ENCODE assay signal across 1 cellular context in the genomic region with DNA sequence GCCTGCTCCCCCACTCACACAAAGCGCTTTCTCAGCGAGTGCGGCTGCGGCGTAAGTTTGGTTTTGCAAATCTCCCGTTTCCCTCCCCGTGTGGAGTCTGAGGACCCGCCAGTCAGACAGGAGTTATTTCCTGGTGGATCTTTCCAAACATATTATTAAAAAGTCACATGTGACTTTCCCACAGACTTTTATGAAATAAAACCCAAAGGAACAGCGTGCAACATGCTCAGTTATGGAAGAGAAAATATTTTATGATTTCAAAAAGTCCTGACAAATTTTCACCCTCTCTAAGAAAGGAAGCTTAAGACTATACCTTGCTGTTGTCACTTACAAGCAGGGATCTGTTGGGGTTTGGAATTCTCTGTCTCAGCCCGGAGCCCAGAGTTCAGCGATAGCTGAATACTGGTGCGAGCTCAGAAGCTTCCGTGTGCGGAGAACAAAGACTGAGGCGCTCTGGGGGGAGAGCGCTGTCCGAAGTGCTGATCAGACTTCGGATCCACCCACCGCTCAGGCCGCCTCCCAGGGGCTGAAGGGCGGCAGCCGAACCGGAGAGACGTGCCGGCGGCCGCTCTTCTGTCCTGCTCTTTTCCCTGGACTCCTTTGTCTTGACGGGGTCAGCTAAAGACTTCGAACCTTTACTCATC.
TF ChIP-seq lines count a peak whose summit lies in the region.

No MANE protein-coding gene starts in this region.

TF ChIP-seq in H1, 55 proteins besides CTCF, POLR2A, EP300 and RAD21 (continued from another document):
- TF ChIP-seq TCF12 (IDR thresholded peaks at IDR 0.05; ENCODE audit: low read depth, low read length), result 0 out of 2 replicates have a peak, but pooled peaks have one; percentile 15
- TF ChIP-seq HDAC2 (IDR thresholded peaks at IDR 0.05; ENCODE audit: borderline replicate concordance in 1 of 2, low read depth in 2 of 2, low read length in 2 of 2), result peak in 1 of 2 experiments; percentile 85; a peak in 2 of 4 replicates
- no peak for TF ChIP-seq JUND (IDR thresholded peaks at IDR 0.05; ENCODE audit: low read length)
- TF ChIP-seq GABPA (IDR thresholded peaks at IDR 0.05; ENCODE audit: borderline replicate concordance, insufficient read depth, low read length), result peak; percentile 80; the same call in 1 of the 2 replicates
- TF ChIP-seq ASH2L (IDR thresholded peaks at IDR 0.05; ENCODE audit: low read length), result peak; percentile 36
- peak; percentile 95 to 97; a peak in 3 of 4 replicates for TF ChIP-seq SIN3A (conservative IDR thresholded peaks at IDR 0.05 in 1 of 2, IDR thresholded peaks at IDR 0.05 in 1 of 2; ENCODE audit: low read depth in 1 of 2, low read length in 2 of 2)
- no peak for TF ChIP-seq CREB1 (IDR thresholded peaks at IDR 0.05)
- TF ChIP-seq, protein P1, sequence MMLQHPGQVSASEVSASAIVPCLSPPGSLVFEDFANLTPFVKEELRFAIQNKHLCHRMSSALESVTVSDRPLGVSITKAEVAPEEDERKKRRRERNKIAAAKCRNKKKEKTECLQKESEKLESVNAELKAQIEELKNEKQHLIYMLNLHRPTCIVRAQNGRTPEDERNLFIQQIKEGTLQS (IDR thresholded peaks at IDR 0.05; ENCODE audit: insufficient read depth, low read depth, low read length), result no peak
- no peak for TF ChIP-seq SRF (IDR thresholded peaks at IDR 0.05; ENCODE audit: low read depth, low read length)
- peak; percentile 91 for TF ChIP-seq SAP30 (IDR thresholded peaks at IDR 0.05; ENCODE audit: insufficient read depth, insufficient replicate concordance, low read length)
- no peak for TF ChIP-seq BRCA1 (IDR thresholded peaks at IDR 0.05; ENCODE audit: low read depth, low read length)
- TF ChIP-seq, protein P2, sequence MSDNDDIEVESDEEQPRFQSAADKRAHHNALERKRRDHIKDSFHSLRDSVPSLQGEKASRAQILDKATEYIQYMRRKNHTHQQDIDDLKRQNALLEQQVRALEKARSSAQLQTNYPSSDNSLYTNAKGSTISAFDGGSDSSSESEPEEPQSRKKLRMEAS (IDR thresholded peaks at IDR 0.05), result no peak
- TF ChIP-seq CBX5 (IDR thresholded peaks at IDR 0.05; ENCODE audit: low read depth, low read length), result no peak
- TF ChIP-seq TBP (IDR thresholded peaks at IDR 0.05; ENCODE audit: low read depth, low read length), result peak; percentile 27; the same call in 1 of the 2 replicates
- no peak for TF ChIP-seq SIX5 (IDR thresholded peaks at IDR 0.05; ENCODE audit: low read depth, low read length)
- TF ChIP-seq MAFK (IDR thresholded peaks at IDR 0.05; ENCODE audit: low read depth, low read length), result no peak
TF ChIP-seq in H1: peak in this region for 10.
